ENCODE assay signal across 14 cellular contexts in the genomic region with DNA sequence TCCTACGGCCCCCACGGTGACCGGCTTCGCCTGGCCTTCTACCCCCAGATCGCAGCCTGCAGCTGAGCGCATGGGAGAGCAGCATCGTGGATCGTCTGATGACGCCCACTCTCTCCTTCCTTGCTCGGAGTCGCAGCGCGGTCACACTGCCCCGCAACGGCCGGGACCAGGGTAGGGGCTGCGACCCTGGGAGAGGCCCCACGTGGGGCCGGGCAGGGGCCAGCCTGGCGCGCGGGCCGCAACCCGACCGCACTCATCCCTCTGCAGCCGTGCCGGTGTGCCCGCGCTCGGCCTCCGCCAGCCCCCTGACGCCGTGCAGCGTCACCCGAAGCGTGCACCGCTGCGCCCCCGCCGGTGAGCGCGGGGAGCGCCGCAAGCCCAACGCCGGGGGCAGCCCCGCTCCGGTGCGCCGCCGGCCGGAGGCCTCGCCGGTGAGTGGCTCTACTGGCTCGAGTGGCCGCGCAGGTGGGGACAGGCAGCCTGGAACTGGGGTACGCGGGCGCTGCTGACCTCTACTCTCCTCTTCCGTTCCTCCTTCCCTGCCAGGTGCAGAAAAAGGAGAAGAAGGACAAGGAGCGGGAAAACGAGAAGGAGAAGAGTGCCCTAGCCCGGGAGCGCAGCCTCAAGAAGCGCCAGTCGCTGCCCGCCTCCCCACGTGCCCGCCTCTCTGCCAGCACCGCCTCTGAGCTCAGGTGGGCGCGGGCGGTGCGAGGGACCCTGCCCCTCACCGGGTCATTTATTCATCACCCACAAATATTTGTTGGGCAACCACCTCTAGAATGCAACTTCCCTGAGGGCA. TPM values are rescaled to one million over a fixed set of nuclear protein-coding genes. Genes with fewer than 3 reads are reported as not detected.
DNase-seq lines count a peak whose midpoint lies in the region; ATAC-seq, FAIRE-seq and TF ChIP-seq lines count a peak whose summit lies in the region.
"Had no signal": no experiment of that assay in that cellular context is flagged by ENCODE, and none has a peak within 500 bp of the region (broad histone marks: within the 10 kb centered on the region; RNA-seq: fewer than 3 reads in every experiment).

No MANE protein-coding gene starts in this region.

- H3K27ac ChIP-seq in MM.1S (ENCODE audit: low read length) (peak overlapping the region; percentile 81; the same call in 1 of the 2 replicates), esophagus squamous epithelium (peak overlapping the region; percentile 18 to 69 (median 52)), muscle layer of colon (ENCODE audit: low read depth, low read length) (peak overlapping the region; percentile 90), stomach smooth muscle (ENCODE audit: low read length) (peak overlapping the region; percentile 95), kidney (ENCODE audit: low read depth in 2 of 2, low read length in 2 of 2) (peak overlapping the region in 1 of 2 donors; percentile 33)

- ATAC-seq in esophagus mucosa, result no peak

- H3K36me3 ChIP-seq in MM.1S (replicated peaks; ENCODE audit: insufficient read depth, low read length), result no peaks in the 10 kb centered on the region; the same call in 1 of the 2 replicates
- H3K36me3 ChIP-seq in esophagus squamous epithelium, result peaks cover 81 to 100% (median 90%) of the 10 kb centered on the region in 3 donors
- peaks cover 84% of the 10 kb centered on the region for H3K36me3 ChIP-seq in muscle layer of colon (ENCODE audit: insufficient read depth, low read length)
- H3K36me3 ChIP-seq in stomach smooth muscle (ENCODE audit: control insufficient read depth in 2 of 2, insufficient read depth in 2 of 2, low read length in 2 of 2), result peaks cover 63 to 70% of the 10 kb centered on the region in 2 donors
- peaks cover 39 to 46% of the 10 kb centered on the region in 2 donors for H3K36me3 ChIP-seq in kidney (ENCODE audit: control insufficient read depth in 1 of 2, insufficient read depth in 2 of 2, low read length in 2 of 2)

- no peak for TF ChIP-seq POLR2A in esophagus squamous epithelium (IDR thresholded peaks at IDR 0.05)

- no peak overlapping the region for H3K27ac Mint-ChIP-seq in activated naive CD8-positive, alpha-beta T cell treated with anti-CD3 and anti-CD28 coated beads for 36 hours

- DNase-seq in MM.1S, result no peak
- no peak for DNase-seq in esophagus squamous epithelium (lab: John Stamatoyannopoulos, UW)
- DNase-seq in activated naive CD8-positive, alpha-beta T cell treated with anti-CD3 and anti-CD28 coated beads for 36 hours, result no peak
- DNase-seq in RCC 7860 (ENCODE audit: low spot score), result no peak
- no peak for DNase-seq in kidney
- DNase-seq: activated CD8-positive, alpha-beta memory T cell treated with anti-CD3 and anti-CD28 coated beads for 24 hours; activated effector memory CD4-positive, alpha-beta T cell treated with anti-CD3 and anti-CD28 coated beads, Interleukin-2, amount 50 U/mL, for 16 hours; left lung; spleen had no signal

- 0 out of 2 replicates have a peak, but pooled peaks cover 4% of the 10 kb centered on the region for H3F3A ChIP-seq in MM.1S (ENCODE audit: insufficient read depth, low read length)

- no peak overlapping the region for H2AFZ ChIP-seq in MM.1S (ENCODE audit: low read length)

- FAIRE-seq in RCC 7860 (lab: Jason Lieb, UNC) (no peak), kidney (lab: Jason Lieb, UNC) (no peak)

- H3K79me2 ChIP-seq in MM.1S (ENCODE audit: low read length), result peaks cover 8% of the 10 kb centered on the region; the same call in 1 of the 2 replicates

- H3K9ac ChIP-seq in MM.1S (ENCODE audit: low read length) (no peak overlapping the region; the same call in 1 of the 2 replicates), muscle layer of colon (ENCODE audit: low read length) (peak overlapping the region; percentile 41), stomach smooth muscle (ENCODE audit: low read length in 2 of 2) (no peak overlapping the region), kidney (ENCODE audit: low read length in 2 of 2) (no peak overlapping the region)

- no peaks in the 10 kb centered on the region for H4K20me1 ChIP-seq in MM.1S (ENCODE audit: insufficient read depth, low read length)

- peaks cover 16% of the 10 kb centered on the region for H3K36me3 Mint-ChIP-seq in activated naive CD8-positive, alpha-beta T cell treated with anti-CD3 and anti-CD28 coated beads for 36 hours

- H3K9me2 ChIP-seq in MM.1S (replicated peaks; ENCODE audit: insufficient read depth, low read length), result no peaks in the 10 kb centered on the region

- no peaks in the 10 kb centered on the region for H3K9me3 Mint-ChIP-seq in activated naive CD8-positive, alpha-beta T cell treated with anti-CD3 and anti-CD28 coated beads for 36 hours
- H3K9me3 Mint-ChIP-seq: neural crest cell had no signal

- H3K9me3 ChIP-seq in MM.1S (replicated peaks; ENCODE audit: insufficient read depth, low read length) (no peaks in the 10 kb centered on the region), esophagus squamous epithelium (no peaks in the 10 kb centered on the region), muscle layer of colon (ENCODE audit: low read length) (no peaks in the 10 kb centered on the region), stomach smooth muscle (ENCODE audit: control insufficient read depth in 2 of 2, low read length in 2 of 2) (no peaks in the 10 kb centered on the region), kidney (ENCODE audit: control insufficient read depth in 1 of 2, low read length in 2 of 2) (no peaks in the 10 kb centered on the region)
- H3K9me3 ChIP-seq: BLaER1 treated with 17β-estradiol and CSF1 and Interleukin-3, amounts not matched to agents 10 nM and 100 nM; left lung; spleen had no signal

- WGBS in esophagus squamous epithelium, 2 donors, result 85 to 94% methylated on average over 7 to 16 of the region's 76 CpGs

- H3K4me2 ChIP-seq in MM.1S (ENCODE audit: low read depth, low read length), result no peak overlapping the region
- H3K4me2 ChIP-seq: BLaER1 treated with 17β-estradiol and CSF1 and Interleukin-3, amounts not matched to agents 10 nM and 100 nM had no signal

- H3K27me3 Mint-ChIP-seq in activated naive CD8-positive, alpha-beta T cell treated with anti-CD3 and anti-CD28 coated beads for 36 hours, result no peaks in the 10 kb centered on the region

- peaks cover 11% of the 10 kb centered on the region for H3K4me1 Mint-ChIP-seq in activated naive CD8-positive, alpha-beta T cell treated with anti-CD3 and anti-CD28 coated beads for 36 hours
- H3K4me1 Mint-ChIP-seq: neural crest cell had no signal

- intact Hi-C loops in esophagus squamous epithelium (cut with DNase I) (no loop called here), kidney (cut with DNase I) (no loop called here)

- no peak overlapping the region for H3K4me3 ChIP-seq in MM.1S (ENCODE audit: low read length)
- no peak overlapping the region for H3K4me3 ChIP-seq in esophagus squamous epithelium
- no peak overlapping the region for H3K4me3 ChIP-seq in muscle layer of colon (ENCODE audit: low read depth in 1 of 2, low read length in 2 of 2)
- peak overlapping the region in 1 of 2 donors; percentile 49 for H3K4me3 ChIP-seq in stomach smooth muscle (ENCODE audit: low read length in 2 of 2)
- no peak overlapping the region for H3K4me3 ChIP-seq in kidney (ENCODE audit: low read length in 2 of 2)
- H3K4me3 ChIP-seq: BLaER1 treated with 17β-estradiol and CSF1 and Interleukin-3, amounts not matched to agents 10 nM and 100 nM; left lung; spleen had no signal

- peaks cover 18% of the 10 kb centered on the region for H3K4me1 ChIP-seq in MM.1S (ENCODE audit: low read length)
- peaks cover 15 to 57% (median 26%) of the 10 kb centered on the region in 3 donors for H3K4me1 ChIP-seq in esophagus squamous epithelium
- peaks cover 62% of the 10 kb centered on the region for H3K4me1 ChIP-seq in muscle layer of colon (ENCODE audit: insufficient read depth, low read length)
- peaks cover 73% of the 10 kb centered on the region for H3K4me1 ChIP-seq in stomach smooth muscle (ENCODE audit: control insufficient read depth, insufficient read depth, low read length)
- H3K4me1 ChIP-seq in kidney (ENCODE audit: control insufficient read depth in 1 of 2, insufficient read depth in 1 of 2, low read depth in 1 of 2, low read length in 2 of 2), result peaks cover 4 to 6% of the 10 kb centered on the region in 2 donors

- H3K27me3 ChIP-seq in MM.1S (replicated peaks; ENCODE audit: insufficient read depth, low read length), result no peaks in the 10 kb centered on the region
- H3K27me3 ChIP-seq in esophagus squamous epithelium, result no peaks in the 10 kb centered on the region
- H3K27me3 ChIP-seq in muscle layer of colon (ENCODE audit: control insufficient read depth in 1 of 2, insufficient read depth in 2 of 2, low read length in 2 of 2), result no peaks in the 10 kb centered on the region
- no peaks in the 10 kb centered on the region for H3K27me3 ChIP-seq in stomach smooth muscle (ENCODE audit: control insufficient read depth in 1 of 2, insufficient read depth in 2 of 2, low read length in 2 of 2)
- H3K27me3 ChIP-seq: BLaER1 treated with 17β-estradiol and CSF1 and Interleukin-3, amounts not matched to agents 10 nM and 100 nM; left lung; spleen had no signal

- TF ChIP-seq CTCF in MM.1S (IDR thresholded peaks at IDR 0.05; ENCODE audit: low read length) (no peak), esophagus squamous epithelium (IDR thresholded peaks at IDR 0.05) (no peak), kidney (IDR thresholded peaks at IDR 0.05; ENCODE audit: borderline replicate concordance, extremely low read depth, insufficient read depth) (no peak)

- no peak overlapping the region for H3K4me3 Mint-ChIP-seq in activated naive CD8-positive, alpha-beta T cell treated with anti-CD3 and anti-CD28 coated beads for 36 hours
- H3K4me3 Mint-ChIP-seq: neural crest cell had no signal

RNA-seq across cellular contexts. Expression of a gene that starts 20.4 kb away (rescaled TPM):
- total RNA-seq in esophagus squamous epithelium (100 to 1,000 TPM in 2 of 4 donors, 10 to 100 TPM in 2; 59.4 to 180 (median 92.9) TPM), esophagus mucosa (93.1 TPM), kidney (78.7 TPM)
- 100 to 1,000 TPM; 158 to 168 TPM for total RNA-seq in activated naive CD8-positive, alpha-beta T cell treated with anti-CD3 and anti-CD28 coated beads for 36 hours
- 47.5 TPM for polyA plus RNA-seq in kidney (ENCODE audit: insufficient read depth, low read depth, low replicate concordance)

RNA-seq across cellular contexts. Expression of a gene that starts 27.1 kb away (rescaled TPM):
- 100 to 1,000 TPM in 2 of 4 donors, 10 to 100 TPM in 2; 68.3 to 132 (median 112) TPM for total RNA-seq in esophagus squamous epithelium
- 10 to 100 TPM; 58.0 to 59.4 TPM for total RNA-seq in activated naive CD8-positive, alpha-beta T cell treated with anti-CD3 and anti-CD28 coated beads for 36 hours
- 65.0 TPM for total RNA-seq in esophagus mucosa
- 58.4 TPM for total RNA-seq in kidney
- 102 TPM for polyA plus RNA-seq in kidney (ENCODE audit: insufficient read depth, low read depth, low replicate concordance)

RNA-seq across cellular contexts. Expression of a gene that starts 47.9 kb away (rescaled TPM):
- total RNA-seq in esophagus squamous epithelium (10 to 100 TPM; 56.5 to 83.5 (median 73.6) TPM), esophagus mucosa (72.0 TPM), kidney (102 TPM)
- 100 to 1,000 TPM; 159 TPM for total RNA-seq in activated naive CD8-positive, alpha-beta T cell treated with anti-CD3 and anti-CD28 coated beads for 36 hours
- 28.0 TPM for polyA plus RNA-seq in kidney (ENCODE audit: insufficient read depth, low read depth, low replicate concordance)

RNA-seq across cellular contexts. Expression of a gene that starts 51.3 kb away (rescaled TPM):
- 1 to 10 TPM; 4.0 to 7.4 (median 5.1) TPM for total RNA-seq in esophagus squamous epithelium
- 1 to 10 TPM; 1.8 to 1.9 TPM for total RNA-seq in activated naive CD8-positive, alpha-beta T cell treated with anti-CD3 and anti-CD28 coated beads for 36 hours
- 2.7 TPM for total RNA-seq in esophagus mucosa
- total RNA-seq in kidney, result 6.4 TPM
- 0.90 TPM for polyA plus RNA-seq in kidney (ENCODE audit: insufficient read depth, low read depth, low replicate concordance)
